In the genomic region with DNA sequence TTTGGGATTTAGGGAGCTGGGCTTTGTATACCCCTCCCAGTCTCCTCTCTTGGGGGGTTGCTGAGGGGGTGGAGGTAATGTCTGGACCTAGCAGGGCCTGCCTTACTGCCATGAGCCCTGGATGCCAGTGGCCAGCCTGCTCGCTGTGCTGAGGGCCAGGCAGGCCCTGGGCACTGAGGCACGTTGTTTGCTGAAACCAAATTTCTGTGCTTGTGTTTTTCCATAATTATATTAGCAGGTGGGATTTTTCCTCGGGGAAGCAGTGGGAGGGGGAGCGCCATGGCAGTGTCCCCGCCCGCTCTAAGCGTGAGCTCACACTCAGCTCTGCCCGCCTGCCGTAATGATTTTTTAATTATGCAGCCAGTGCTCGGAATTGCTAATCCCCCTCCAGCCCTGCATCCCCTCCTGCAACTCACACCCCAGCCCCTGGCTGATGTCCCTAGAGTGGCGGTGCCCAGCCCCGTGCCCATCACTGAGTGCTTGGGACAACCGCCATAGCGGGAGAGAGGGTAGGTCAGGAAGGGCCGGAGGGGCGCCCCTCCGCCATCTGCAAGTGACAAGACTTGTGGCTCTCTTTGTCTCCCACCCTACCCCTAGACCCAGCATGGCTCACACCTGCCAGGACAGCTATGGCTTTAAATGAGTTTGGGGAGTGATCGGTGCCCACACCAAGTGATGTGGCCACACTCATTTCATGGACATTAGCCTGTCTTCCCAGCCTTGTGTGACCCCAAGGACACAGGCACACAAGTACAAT, we compare ENCODE assay signal across 8 cellular contexts. TPM values are rescaled to one million over a fixed set of nuclear protein-coding genes. Genes with fewer than 3 reads are reported as not detected.
A peak's percentile ranks its signal among the peaks of the same experiment; 100 is the strongest.
DNase-seq lines count a peak whose midpoint lies in the region; ATAC-seq and TF ChIP-seq lines count a peak whose summit lies in the region.

No MANE protein-coding gene starts in this region.

- H3K27ac ChIP-seq in BLaER1 (peak overlapping the region; percentile 99), HUES48 (ENCODE audit: low read depth, low read length) (peak overlapping the region; percentile 2), caudate nucleus (ENCODE audit: low read depth, low read length) (peak overlapping the region; percentile 95)

- H3K4me1 Mint-ChIP-seq in natural killer cell = peaks cover 62 to 90% of the 10 kb centered on the region in 2 donors

- H3K4me2 ChIP-seq in BLaER1 = peak overlapping the region; percentile 93

- H3K4me3 ChIP-seq in BLaER1 (peak overlapping the region; percentile 71), HUES48 (ENCODE audit: low read depth, low read length) (no peak overlapping the region)

- ATAC-seq in natural killer cell = no peak

- intact Hi-C loops in natural killer cell (cut with micrococcal nuclease) = no loop called here

- peak overlapping the region; percentile 94 for H3K9ac ChIP-seq in BLaER1
- H3K9ac ChIP-seq in HUES48 (ENCODE audit: low read depth, low read length) = no peak overlapping the region

- H3K27me3 Mint-ChIP-seq in natural killer cell (ENCODE audit: low read depth in 2 of 2) = no peaks in the 10 kb centered on the region

- TF ChIP-seq CTCF in natural killer cell (IDR thresholded peaks at IDR 0.05) = no peak

- no peaks in the 10 kb centered on the region for H3K36me3 ChIP-seq in BLaER1
- H3K36me3 ChIP-seq in HUES48 (ENCODE audit: control insufficient read depth, insufficient read depth, low read length) = no peaks in the 10 kb centered on the region; the same call in 1 of the 2 replicates

- H3K9me3 ChIP-seq in BLaER1 = no peaks in the 10 kb centered on the region
- H3K9me3 ChIP-seq in HUES48 (ENCODE audit: control insufficient read depth, insufficient read depth, low read length) = no peaks in the 10 kb centered on the region

- H3K36me3 Mint-ChIP-seq in natural killer cell = no peaks in the 10 kb centered on the region

- peak overlapping the region; percentile 84 for H3K4me3 Mint-ChIP-seq in natural killer cell

- H3K27me3 ChIP-seq in BLaER1 (no peaks in the 10 kb centered on the region), HUES48 (ENCODE audit: control insufficient read depth, insufficient read depth, low read length) (no peaks in the 10 kb centered on the region)

- peaks cover 64% of the 10 kb centered on the region for H4K20me1 ChIP-seq in BLaER1

- no peaks in the 10 kb centered on the region for H3K9me3 Mint-ChIP-seq in natural killer cell

- H3K4me1 ChIP-seq in BLaER1 (peaks cover 100% of the 10 kb centered on the region), HUES48 (ENCODE audit: control insufficient read depth, insufficient read depth, low read length) (peaks cover 40% of the 10 kb centered on the region)

- peak in 4 of 61 donors; percentile 25 to 57 (median 38) for DNase-seq in caudate nucleus (lab: John Stamatoyannopoulos, UW)
- DNase-seq in natural killer cell = no peak
- DNase-seq in GF-D8 (lab: John Stamatoyannopoulos, UW) = no peak
- no peak for DNase-seq in NCI-H146 treated with DMSO at 0.1 percent for 48 hours (lab: John Stamatoyannopoulos, UW; ENCODE audit: unreplicated experiment)
- no peak for DNase-seq in GOT3 (lab: John Stamatoyannopoulos, UW)
- no peak for DNase-seq in effector CD4-positive, alpha-beta T cell

- peak overlapping the region; percentile 92 to 94 for H3K27ac Mint-ChIP-seq in natural killer cell

RNA-seq across cellular contexts. Expression of a gene that starts 21.0 kb away (rescaled TPM):
- 100 to 1,000 TPM in 1 of 3 donors, 10 to 100 TPM in 2; 75.6 to 124 (median 84.8) TPM for total RNA-seq in natural killer cell

Comparison
In these comparisons a context has a peak if more than half of its experiments do, and no peak if none do; other contexts are left out.
1. H3K27ac ChIP-seq: peak in every context shown above with its lines; median percentile 99 in BLaER1; 95 in caudate nucleus; 2 in HUES48.